ENCODE assay signal across 11 cellular contexts in the genomic region with DNA sequence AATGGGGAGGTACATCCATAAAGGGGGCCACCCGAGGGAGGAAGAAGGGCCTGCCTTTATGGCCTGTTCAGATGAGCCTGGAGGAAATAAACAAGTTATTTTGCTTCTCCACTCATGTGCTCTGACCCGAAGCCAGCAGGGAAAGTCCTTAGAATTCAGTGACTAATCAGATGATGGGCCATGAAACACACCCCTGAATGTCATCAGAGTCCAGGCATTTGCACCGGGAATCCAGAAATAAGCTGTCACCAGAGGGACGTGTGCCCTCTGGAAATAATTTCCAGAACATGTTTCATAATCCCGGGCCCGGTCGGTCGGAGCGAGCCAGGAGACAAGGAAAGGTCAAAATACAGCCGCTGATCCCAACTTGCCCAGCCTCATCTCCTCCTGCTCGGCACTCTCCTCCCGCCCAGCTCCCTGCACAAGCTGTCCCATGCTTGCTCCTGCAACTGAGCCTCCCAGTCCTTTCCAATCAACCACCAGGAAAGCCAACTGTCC.
DNase-seq lines count a peak whose midpoint lies in the region; ATAC-seq and TF ChIP-seq lines count a peak whose summit lies in the region.
"Had no signal": no experiment of that assay in that cellular context is flagged by ENCODE, and none has a peak within 500 bp of the region (broad histone marks: within the 10 kb centered on the region; RNA-seq: fewer than 3 reads in every experiment).

No MANE protein-coding gene starts in this region.

- no peaks in the 10 kb centered on the region for H3K9me3 ChIP-seq in SJSA1 (replicated peaks)

- H3K36me3 Mint-ChIP-seq in osteocyte (ENCODE audit: unreplicated experiment), result no peaks in the 10 kb centered on the region

- H3K4me3 ChIP-seq in SJSA1, result no peak overlapping the region
- H3K4me3 ChIP-seq in fibroblast of pulmonary artery (replicated peaks; ENCODE audit: low read depth, low read length), result no peak overlapping the region

- H3K27me3 ChIP-seq in SJSA1 (replicated peaks), result no peaks in the 10 kb centered on the region

- H3K36me3 ChIP-seq in SJSA1, result no peaks in the 10 kb centered on the region

- ATAC-seq in GM18519 (IDR thresholded peaks at IDR 0.05; ENCODE audit: low FRiP score, unreplicated experiment) (no peak), HG03175 (IDR thresholded peaks at IDR 0.05; ENCODE audit: unreplicated experiment) (no peak)

- TF ChIP-seq CTCF in fibroblast of pulmonary artery (IDR thresholded peaks at IDR 0.05; ENCODE audit: low read length, missing control alignments) (no peak), osteocyte (IDR thresholded peaks at IDR 0.05) (no peak)

- no peaks in the 10 kb centered on the region for H3K9me3 Mint-ChIP-seq in osteocyte (ENCODE audit: unreplicated experiment)
- H3K9me3 Mint-ChIP-seq: CD4-positive, alpha-beta T cell had no signal

- peaks cover 4% of the 10 kb centered on the region for H3K27me3 Mint-ChIP-seq in osteocyte (ENCODE audit: unreplicated experiment)
- H3K27me3 Mint-ChIP-seq: CD4-positive, alpha-beta T cell had no signal

- peak; percentile 79 for DNase-seq in AG08396 (ENCODE audit: low spot score)
- peak; percentile 72 to 73 for DNase-seq in SJSA1 (ENCODE audit: low read depth in 1 of 2, low spot score in 2 of 2)
- DNase-seq in fibroblast of pulmonary artery (ENCODE audit: low read depth), result peak; percentile 56
- no peak for DNase-seq in osteocyte (ENCODE audit: extremely low spot score, unreplicated experiment)
- DNase-seq in KG1 (lab: John Stamatoyannopoulos, UW), result no peak
- no peak for DNase-seq in activated CD4-positive, CD25-positive, alpha-beta regulatory T cell treated with anti-CD3 and anti-CD28 coated beads, Interleukin-2, amount 50 U/mL, for 72 hours
- DNase-seq: activated CD4-positive, alpha-beta T cell treated with anti-CD3 and anti-CD28 coated beads for 1 hour; CD4-positive, alpha-beta T cell; NCI-H1048 had no signal

- peaks cover 17% of the 10 kb centered on the region for H3K4me1 Mint-ChIP-seq in osteocyte (ENCODE audit: unreplicated experiment)

- H3K27ac ChIP-seq in SJSA1, result peak overlapping the region; percentile 67

- peaks cover 40% of the 10 kb centered on the region for H3K4me1 ChIP-seq in SJSA1 (replicated peaks)

- peak overlapping the region; percentile 42 for H3K27ac Mint-ChIP-seq in osteocyte (ENCODE audit: unreplicated experiment)
- H3K27ac Mint-ChIP-seq: CD4-positive, alpha-beta T cell had no signal

- no peak overlapping the region for H3K4me3 Mint-ChIP-seq in osteocyte (ENCODE audit: unreplicated experiment)
- H3K4me3 Mint-ChIP-seq: CD4-positive, alpha-beta T cell had no signal

Comparison
In these comparisons a context has a peak if more than half of its experiments do, and no peak if none do; other contexts are left out.
1. DNase-seq: peak in AG08396 (single experiment), SJSA1 (2 of 2) and fibroblast of pulmonary artery (single experiment); none in osteocyte (single experiment), KG1 (single experiment) and activated CD4-positive, CD25-positive, alpha-beta regulatory T cell treated with anti-CD3 and anti-CD28 coated beads, Interleukin-2, amount 50 U/mL, for 72 hours (single experiment).